In genomic region chr12:109166371-109166770, GRCh38 we compare ENCODE assay signal across 20 cellular contexts.
"Had no signal": no experiment of that assay in that cellular context is flagged by ENCODE, and none has a peak within 500 bp of the region (broad histone marks: within the 10 kb centered on the region; RNA-seq: fewer than 3 reads in every experiment).

No MANE protein-coding gene starts in this region.

- H3K27me3 ChIP-seq: colonic mucosa, neural progenitor cell, right atrium auricular region, spleen, thyroid gland, vagina had no signal

- H3K4me1 ChIP-seq: colonic mucosa, neural progenitor cell, parathyroid adenoma, prostate gland, thyroid gland, vagina had no signal

- H3K36me3 ChIP-seq: colonic mucosa, neural progenitor cell had no signal

- H3K9ac ChIP-seq: neural progenitor cell, parathyroid adenoma had no signal

- DNase-seq: colonic mucosa; effector CD8-positive, alpha-beta T cell; endodermal cell; foreskin melanocyte; head of caudate nucleus; mucosa of descending colon; naive thymus-derived CD4-positive, alpha-beta T cell; spleen; stimulated activated naive B cell treated with anti-CD40 and anti-IgM and Interleukin-4, amounts not matched to agents 10 μg/mL and 1 μg/mL and 100 μg/mL, for 72 hours; thyroid gland; trophoblast cell had no signal

- H3K9me3 ChIP-seq: colonic mucosa, mucosa of descending colon, prostate gland, right atrium auricular region, spleen, thyroid gland, vagina had no signal

- H3K4me3 ChIP-seq: colonic mucosa, mucosa of descending colon, neural progenitor cell, prostate gland, right atrium auricular region, skin epidermis, spleen, thyroid gland, vagina had no signal

- ATAC-seq: esophagus mucosa; left lobe of liver; mucosa of descending colon; naive thymus-derived CD4-positive, alpha-beta T cell; stimulated activated naive B cell treated with anti-CD40 and anti-IgM and Interleukin-4, amounts not matched to agents 10 μg/mL and 1 μg/mL and 100 μg/mL, for 72 hours had no signal

- H3K27ac ChIP-seq: colonic mucosa, epithelial cell of prostate, neural progenitor cell, parathyroid adenoma, prostate gland, right atrium auricular region, skin epidermis, spleen, thyroid gland, vagina had no signal
